In the genomic region with DNA sequence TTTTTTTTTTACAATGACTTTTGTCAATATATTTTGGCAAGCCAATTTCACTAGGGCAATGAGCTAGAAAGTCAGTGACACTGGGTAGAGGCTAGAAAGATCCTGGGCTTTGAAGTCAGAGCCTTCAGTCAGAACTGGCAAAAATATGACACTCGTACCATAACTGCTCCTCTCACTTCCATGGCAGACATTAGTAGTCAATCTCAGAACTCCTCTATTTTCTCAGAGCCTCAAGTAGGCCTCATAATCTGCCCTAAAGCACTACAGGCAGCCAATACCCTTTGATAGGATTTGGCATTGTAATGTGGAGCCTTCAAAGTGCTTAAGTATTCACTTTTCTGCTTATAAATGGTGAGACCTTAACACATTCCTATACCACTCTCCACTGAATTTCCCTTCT, we compare ENCODE assay signal across 1 cellular context.
A peak's percentile ranks its signal among the peaks of the same experiment; 100 is the strongest.
TF ChIP-seq lines count a peak whose summit lies in the region.

No MANE protein-coding gene starts in this region.

TF ChIP-seq in K562, 482 proteins besides CTCF, POLR2A, EP300 and RAD21 (continued from another document):
- TF ChIP-seq, protein P1, sequence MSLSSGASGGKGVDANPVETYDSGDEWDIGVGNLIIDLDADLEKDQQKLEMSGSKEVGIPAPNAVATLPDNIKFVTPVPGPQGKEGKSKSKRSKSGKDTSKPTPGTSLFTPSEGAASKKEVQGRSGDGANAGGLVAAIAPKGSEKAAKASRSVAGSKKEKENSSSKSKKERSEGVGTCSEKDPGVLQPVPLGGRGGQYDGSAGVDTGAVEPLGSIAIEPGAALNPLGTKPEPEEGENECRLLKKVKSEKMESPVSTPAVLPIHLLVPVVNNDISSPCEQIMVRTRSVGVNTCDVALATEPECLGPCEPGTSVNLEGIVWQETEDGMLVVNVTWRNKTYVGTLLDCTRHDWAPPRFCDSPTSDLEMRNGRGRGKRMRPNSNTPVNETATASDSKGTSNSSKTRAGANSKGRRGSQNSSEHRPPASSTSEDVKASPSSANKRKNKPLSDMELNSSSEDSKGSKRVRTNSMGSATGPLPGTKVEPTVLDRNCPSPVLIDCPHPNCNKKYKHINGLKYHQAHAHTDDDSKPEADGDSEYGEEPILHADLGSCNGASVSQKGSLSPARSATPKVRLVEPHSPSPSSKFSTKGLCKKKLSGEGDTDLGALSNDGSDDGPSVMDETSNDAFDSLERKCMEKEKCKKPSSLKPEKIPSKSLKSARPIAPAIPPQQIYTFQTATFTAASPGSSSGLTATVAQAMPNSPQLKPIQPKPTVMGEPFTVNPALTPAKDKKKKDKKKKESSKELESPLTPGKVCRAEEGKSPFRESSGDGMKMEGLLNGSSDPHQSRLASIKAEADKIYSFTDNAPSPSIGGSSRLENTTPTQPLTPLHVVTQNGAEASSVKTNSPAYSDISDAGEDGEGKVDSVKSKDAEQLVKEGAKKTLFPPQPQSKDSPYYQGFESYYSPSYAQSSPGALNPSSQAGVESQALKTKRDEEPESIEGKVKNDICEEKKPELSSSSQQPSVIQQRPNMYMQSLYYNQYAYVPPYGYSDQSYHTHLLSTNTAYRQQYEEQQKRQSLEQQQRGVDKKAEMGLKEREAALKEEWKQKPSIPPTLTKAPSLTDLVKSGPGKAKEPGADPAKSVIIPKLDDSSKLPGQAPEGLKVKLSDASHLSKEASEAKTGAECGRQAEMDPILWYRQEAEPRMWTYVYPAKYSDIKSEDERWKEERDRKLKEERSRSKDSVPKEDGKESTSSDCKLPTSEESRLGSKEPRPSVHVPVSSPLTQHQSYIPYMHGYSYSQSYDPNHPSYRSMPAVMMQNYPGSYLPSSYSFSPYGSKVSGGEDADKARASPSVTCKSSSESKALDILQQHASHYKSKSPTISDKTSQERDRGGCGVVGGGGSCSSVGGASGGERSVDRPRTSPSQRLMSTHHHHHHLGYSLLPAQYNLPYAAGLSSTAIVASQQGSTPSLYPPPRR (CRISPR knock-in tag; IDR thresholded peaks at IDR 0.05; ENCODE audit: borderline replicate concordance): no peak
- TF ChIP-seq, protein P2, sequence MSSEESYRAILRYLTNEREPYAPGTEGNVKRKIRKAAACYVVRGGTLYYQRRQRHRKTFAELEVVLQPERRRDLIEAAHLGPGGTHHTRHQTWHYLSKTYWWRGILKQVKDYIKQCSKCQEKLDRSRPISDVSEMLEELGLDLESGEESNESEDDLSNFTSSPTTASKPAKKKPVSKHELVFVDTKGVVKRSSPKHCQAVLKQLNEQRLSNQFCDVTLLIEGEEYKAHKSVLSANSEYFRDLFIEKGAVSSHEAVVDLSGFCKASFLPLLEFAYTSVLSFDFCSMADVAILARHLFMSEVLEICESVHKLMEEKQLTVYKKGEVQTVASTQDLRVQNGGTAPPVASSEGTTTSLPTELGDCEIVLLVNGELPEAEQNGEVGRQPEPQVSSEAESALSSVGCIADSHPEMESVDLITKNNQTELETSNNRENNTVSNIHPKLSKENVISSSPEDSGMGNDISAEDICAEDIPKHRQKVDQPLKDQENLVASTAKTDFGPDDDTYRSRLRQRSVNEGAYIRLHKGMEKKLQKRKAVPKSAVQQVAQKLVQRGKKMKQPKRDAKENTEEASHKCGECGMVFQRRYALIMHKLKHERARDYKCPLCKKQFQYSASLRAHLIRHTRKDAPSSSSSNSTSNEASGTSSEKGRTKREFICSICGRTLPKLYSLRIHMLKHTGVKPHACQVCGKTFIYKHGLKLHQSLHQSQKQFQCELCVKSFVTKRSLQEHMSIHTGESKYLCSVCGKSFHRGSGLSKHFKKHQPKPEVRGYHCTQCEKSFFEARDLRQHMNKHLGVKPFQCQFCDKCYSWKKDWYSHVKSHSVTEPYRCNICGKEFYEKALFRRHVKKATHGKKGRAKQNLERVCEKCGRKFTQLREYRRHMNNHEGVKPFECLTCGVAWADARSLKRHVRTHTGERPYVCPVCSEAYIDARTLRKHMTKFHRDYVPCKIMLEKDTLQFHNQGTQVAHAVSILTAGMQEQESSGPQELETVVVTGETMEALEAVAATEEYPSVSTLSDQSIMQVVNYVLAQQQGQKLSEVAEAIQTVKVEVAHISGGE (CRISPR knock-in tag; IDR thresholded peaks at IDR 0.05): peak in 1 of 3 experiments; percentile 62; a peak in 1 of 6 replicates
- no peak for TF ChIP-seq SREBF1 (IDR thresholded peaks at IDR 0.05; ENCODE audit: borderline replicate concordance, low read depth, low read length)
- TF ChIP-seq ZBTB17 (CRISPR knock-in tag; IDR thresholded peaks at IDR 0.05): peak; percentile 83
- TF ChIP-seq ZNF23 (CRISPR knock-in tag; IDR thresholded peaks at IDR 0.05): peak; percentile 79
- TF ChIP-seq ZNF253 (CRISPR knock-in tag; conservative IDR thresholded peaks at IDR 0.05): no peak
- TF ChIP-seq RUNX1 (IDR thresholded peaks at IDR 0.05; ENCODE audit: low read depth): no peak
- TF ChIP-seq RBM17 (IDR thresholded peaks at IDR 0.05; ENCODE audit: borderline replicate concordance, low read depth, low read length): no peak
TF ChIP-seq in K562: peak in this region for 3.
